ENCODE assay signal across 8 cellular contexts in genomic region chr1:234322979-234323378, GRCh38. TPM values are rescaled to one million over a fixed set of nuclear protein-coding genes. Genes with fewer than 3 reads are reported as not detected.
DNase-seq lines count a peak whose midpoint lies in the region; FAIRE-seq and TF ChIP-seq lines count a peak whose summit lies in the region.

No MANE protein-coding gene starts in this region.

- peaks cover 3% of the 10 kb centered on the region for H3K27me3 Mint-ChIP-seq in endothelial cell (ENCODE audit: unreplicated experiment)

- no peak overlapping the region for H3K18ac ChIP-seq in mesenchymal stem cell (ENCODE audit: low read depth in 1 of 2, low read length in 2 of 2)

- no peak overlapping the region for H2BK120ac ChIP-seq in mesenchymal stem cell (ENCODE audit: low read depth, low read length)

- H2BK15ac ChIP-seq in mesenchymal stem cell (ENCODE audit: low read depth, poor library complexity, severe bottlenecking): no peak overlapping the region

- H3K9me3 ChIP-seq in ES-I3 (ENCODE audit: control insufficient read depth, insufficient read depth, low read length) (no peaks in the 10 kb centered on the region), mesenchymal stem cell (ENCODE audit: control insufficient read depth, low read length) (no peaks in the 10 kb centered on the region)

- no peak overlapping the region for H2AK5ac ChIP-seq in mesenchymal stem cell (ENCODE audit: low read length, severe bottlenecking)

- H3K4ac ChIP-seq in mesenchymal stem cell (ENCODE audit: low read depth in 1 of 2, low read length in 2 of 2): no peak overlapping the region

- H3K4me1 ChIP-seq in ES-I3 (ENCODE audit: insufficient read depth, low read length) (no peaks in the 10 kb centered on the region), mesenchymal stem cell (ENCODE audit: control insufficient read depth, insufficient read depth, low read depth, low read length) (peaks cover 2% of the 10 kb centered on the region)

- in situ Hi-C loops in KBM-7 (cut with MboI; ENCODE audit: low pct_unique_long_range_greater_than_20kb, low sequenced_read_pairs): no loop called here

- no peaks in the 10 kb centered on the region for H3K79me1 ChIP-seq in mesenchymal stem cell (replicated peaks; ENCODE audit: low read length, poor library complexity, severe bottlenecking)

- H3K36me3 ChIP-seq in ES-I3 (ENCODE audit: insufficient read depth, low read length) (no peaks in the 10 kb centered on the region), mesenchymal stem cell (ENCODE audit: control insufficient read depth in 1 of 2, insufficient read depth in 2 of 2, low read depth in 1 of 2, low read length in 2 of 2) (no peaks in the 10 kb centered on the region)

- no peak overlapping the region for H4K91ac ChIP-seq in mesenchymal stem cell (ENCODE audit: low read length)

- WGBS in mesenchymal stem cell: 80% methylated on average over 9 of the region's 13 CpGs

- peaks cover 38 to 77% of the 10 kb centered on the region in 2 experiments for H3K27me3 ChIP-seq in mesenchymal stem cell (ENCODE audit: control insufficient read depth in 1 of 2, insufficient read depth in 1 of 2, low read length in 2 of 2)

- no peak overlapping the region for H2BK5ac ChIP-seq in mesenchymal stem cell (ENCODE audit: low read depth, low read length, poor library complexity, severe bottlenecking)

- no peak overlapping the region for H3K14ac ChIP-seq in mesenchymal stem cell (ENCODE audit: low read length in 2 of 2)

- no peak overlapping the region for H3K27ac ChIP-seq in mesenchymal stem cell (ENCODE audit: low read length, poor library complexity, severe bottlenecking)

- no peak overlapping the region for H4K8ac ChIP-seq in mesenchymal stem cell (ENCODE audit: low read length)

- H3K4me1 Mint-ChIP-seq in endothelial cell (ENCODE audit: unreplicated experiment): peaks cover 9% of the 10 kb centered on the region

- no peak overlapping the region for H2AFZ ChIP-seq in mesenchymal stem cell (ENCODE audit: low read depth, low read length)

- FAIRE-seq in TTC549 (lab: Jason Lieb, UNC): peak; percentile 34

- no peaks in the 10 kb centered on the region for H3K9me3 Mint-ChIP-seq in endothelial cell (ENCODE audit: unreplicated experiment)

- no peak overlapping the region for H2BK12ac ChIP-seq in mesenchymal stem cell (ENCODE audit: low read length in 2 of 2)

- H3K27ac Mint-ChIP-seq in endothelial cell (ENCODE audit: unreplicated experiment): no peak overlapping the region

- peak; percentile 61 for TF ChIP-seq CTCF in endothelial cell (IDR thresholded peaks at IDR 0.05; ENCODE audit: unreplicated experiment)

- no peaks in the 10 kb centered on the region for H3K36me3 Mint-ChIP-seq in endothelial cell (ENCODE audit: low read depth, unreplicated experiment)

- no peak overlapping the region for H3K23ac ChIP-seq in mesenchymal stem cell (ENCODE audit: low read length in 2 of 2)

- H3K9ac ChIP-seq in ES-I3 (ENCODE audit: low read depth, low read length): peak overlapping the region; percentile 22; the same call in 1 of the 2 replicates
- no peak overlapping the region for H3K9ac ChIP-seq in mesenchymal stem cell (ENCODE audit: low read length)

- H3K4me3 Mint-ChIP-seq in endothelial cell (ENCODE audit: unreplicated experiment): no peak overlapping the region

- no peak overlapping the region for H3K4me2 ChIP-seq in mesenchymal stem cell (ENCODE audit: low read length, poor library complexity, severe bottlenecking)

- peak; percentile 71 for DNase-seq in KBM-7
- peak; percentile 79 for DNase-seq in endothelial cell (ENCODE audit: low spot score)
- peak; percentile 40 to 60 (median 41) for DNase-seq in stimulated activated CD4-positive, alpha-beta T cell treated with anti-CD3 and anti-CD28 coated beads, Interleukin-12 subunit alpha, Interleukin-12 subunit beta, amount 100 ng/mL, for 48 hours (ENCODE audit: low read depth in 2 of 3, low spot score in 1 of 3)
- no peak for DNase-seq in mesenchymal stem cell
- DNase-seq in NCI-H446 treated with DMSO at 0.1 percent for 48 hours (lab: John Stamatoyannopoulos, UW): no peak
- DNase-seq in NCI-H345 treated with DMSO at 0.1 percent for 48 hours (lab: John Stamatoyannopoulos, UW; ENCODE audit: unreplicated experiment): no peak

- no peak overlapping the region for H3K4me3 ChIP-seq in mesenchymal stem cell (ENCODE audit: insufficient read depth in 1 of 2, low read depth in 1 of 2, low read length in 2 of 2)

RNA-seq across cellular contexts. Expression of gene COA6, which starts 50.3 kb away (rescaled TPM):
- 21.2 TPM for total RNA-seq in endothelial cell (ENCODE audit: unreplicated experiment)
- polyA plus RNA-seq in mesenchymal stem cell (2013, experiment 1 of 2): 41.9 TPM
- 42.9 TPM for polyA plus RNA-seq in mesenchymal stem cell (2013, experiment 2 of 2)

Comparison
In these comparisons a context has a peak if more than half of its experiments do, and no peak if none do; other contexts are left out.
1. DNase-seq: peak in KBM-7 (single experiment), endothelial cell (single experiment) and stimulated activated CD4-positive, alpha-beta T cell treated with anti-CD3 and anti-CD28 coated beads, Interleukin-12 subunit alpha, Interleukin-12 subunit beta, amount 100 ng/mL, for 48 hours (3 of 3); none in mesenchymal stem cell (single experiment), NCI-H446 treated with DMSO at 0.1 percent for 48 hours (single experiment) and NCI-H345 treated with DMSO at 0.1 percent for 48 hours (single experiment).